14 cellular contexts compared by ENCODE assay signal in the genomic region with DNA sequence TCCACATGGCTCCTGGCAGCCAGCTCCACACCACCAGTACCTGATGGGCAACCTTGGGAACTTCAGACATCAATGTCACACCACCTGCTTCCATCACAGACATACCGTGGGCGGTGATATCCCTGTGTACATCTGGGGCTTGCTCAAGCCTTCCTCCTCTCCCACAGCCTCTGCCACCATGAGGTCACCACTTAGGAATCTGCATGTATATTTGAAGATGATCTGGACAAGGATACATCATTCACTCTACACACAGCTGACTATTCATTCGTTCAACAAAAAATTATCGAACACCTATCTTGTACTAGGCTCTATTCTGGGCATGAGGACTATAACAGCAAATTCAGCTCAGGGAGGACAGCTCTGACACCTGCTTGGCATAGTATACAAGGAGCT. TPM values are rescaled to one million over a fixed set of nuclear protein-coding genes. Genes with fewer than 3 reads are reported as not detected.
DNase-seq lines count a peak whose midpoint lies in the region; ATAC-seq and TF ChIP-seq lines count a peak whose summit lies in the region.
"Had no signal": no experiment of that assay in that cellular context is flagged by ENCODE, and none has a peak within 500 bp of the region (broad histone marks: within the 10 kb centered on the region; RNA-seq: fewer than 3 reads in every experiment).

No MANE protein-coding gene starts in this region.

- no peak overlapping the region for H2AFZ ChIP-seq in PC-9

- peaks cover 97% of the 10 kb centered on the region for H3K79me2 ChIP-seq in PC-9 (ENCODE audit: low read depth)

- H3K4me3 ChIP-seq in PC-9 (no peak overlapping the region), epithelial cell of esophagus (ENCODE audit: low read length) (no peak overlapping the region)
- H3K4me3 ChIP-seq: SK-N-MC had no signal

- DNase-seq in EH (ENCODE audit: low read depth) (peak; percentile 87), PC-9 (peak; percentile 50 to 73), epithelial cell of esophagus (ENCODE audit: low read depth) (peak; percentile 88), omental fat pad (ENCODE audit: low spot score) (no peak), DMS153 (lab: John Stamatoyannopoulos, UW) (no peak), cortex of kidney (lab: John Stamatoyannopoulos, UW) (no peak), cerebellar cortex (ENCODE audit: low spot score) (no peak)
- DNase-seq: activated CD4-positive, alpha-beta T cell treated with anti-CD3 and anti-CD28 coated beads, Interleukin-2, amount 50 U/mL, for 4 hours; activated naive CD4-positive, alpha-beta T cell treated with anti-CD3 and anti-CD28 coated beads, Interleukin-2, amount 10 ng/mL, durations not matched to agents 7 days and 5 days; effector memory CD4-positive, alpha-beta T cell; NCI-H524; stimulated activated naive CD8-positive, alpha-beta T cell treated with anti-CD3 and anti-CD28 coated beads, Interleukin-15, Interleukin-2, amounts not matched to agents 100 U/mL and 50 U/mL, for 24 hours had no signal

- intact Hi-C loops in PC-9 (cut with micrococcal nuclease; ENCODE audit: unreplicated experiment), result no loop called here

- POLR2A ChIA-PET in PC-9 (lab: Charles Lee; ENCODE audit: unreplicated experiment), result no interaction called here

- H3K27me3 ChIP-seq in PC-9 (ENCODE audit: insufficient read depth, low read depth), result no peaks in the 10 kb centered on the region

- peak overlapping the region; percentile 23; the same call in 1 of the 2 replicates for H3K4me2 ChIP-seq in PC-9

- H3K4me1 ChIP-seq in PC-9 (replicated peaks; ENCODE audit: insufficient read depth), result peaks cover 50% of the 10 kb centered on the region

- H3K27ac ChIP-seq in PC-9, result 0 out of 2 replicates have a peak overlapping the region, but pooled peaks have one; percentile 25
- H3K27ac ChIP-seq: SK-N-MC had no signal

- peaks cover 14% of the 10 kb centered on the region for H4K20me1 ChIP-seq in PC-9 (ENCODE audit: insufficient read depth)

- H3K9me2 ChIP-seq in PC-9 (ENCODE audit: insufficient read depth), result no peaks in the 10 kb centered on the region

- H3F3A ChIP-seq in PC-9 (ENCODE audit: insufficient read depth, low read depth), result peaks cover 16% of the 10 kb centered on the region; the same call in 1 of the 2 replicates

- no peaks in the 10 kb centered on the region for H3K36me3 ChIP-seq in PC-9 (ENCODE audit: low read depth)

- no peaks in the 10 kb centered on the region for H3K9me3 ChIP-seq in PC-9 (ENCODE audit: insufficient read depth, low read depth)

- CTCF ChIA-PET in PC-9 (lab: Charles Lee), result no interaction called here

- BruUV-seq in PC-9 (replicated peaks; lab: Mats Ljungman, UMichigan), result no TSS peak

- ATAC-seq in omental fat pad (ENCODE audit: low FRiP score), result peak; percentile 57
- no peak for ATAC-seq in GM18867 (IDR thresholded peaks at IDR 0.05; ENCODE audit: unreplicated experiment)
- ATAC-seq: stimulated activated naive CD8-positive, alpha-beta T cell treated with anti-CD3 and anti-CD28 coated beads, Interleukin-15, Interleukin-2, amounts not matched to agents 100 U/mL and 50 U/mL, for 24 hours had no signal

- TF ChIP-seq CTCF in PC-9 (conservative IDR thresholded peaks at IDR 0.05) (no peak), epithelial cell of esophagus (IDR thresholded peaks at IDR 0.05; ENCODE audit: insufficient read depth, low read depth, low read length, missing control alignments) (no peak), omental fat pad (IDR thresholded peaks at IDR 0.05) (no peak)

RNA-seq across cellular contexts. Expression of a gene that starts 6.8 kb away (rescaled TPM):
- total RNA-seq in PC-9 (2021), result 75.5 and 81.7 TPM in 2 replicates
- total RNA-seq in omental fat pad, result 10 to 100 TPM; 28.1 to 42.7 (median 38.3) TPM

Comparison
In these comparisons a context has a peak if more than half of its experiments do, and no peak if none do; other contexts are left out.
1. DNase-seq: peak in EH (single experiment), PC-9 (2 of 2) and epithelial cell of esophagus (single experiment); none in omental fat pad (single experiment), DMS153 (single experiment), cortex of kidney (single experiment) and cerebellar cortex (single experiment).